In genomic region chr11:130037881-130038601, GRCh38 we compare ENCODE assay signal across 11 cellular contexts. TPM values are rescaled to one million over a fixed set of nuclear protein-coding genes. Genes with fewer than 3 reads are reported as not detected.
A peak's percentile ranks its signal among the peaks of the same experiment; 100 is the strongest.
DNase-seq lines count a peak whose midpoint lies in the region; ATAC-seq and TF ChIP-seq lines count a peak whose summit lies in the region.
"Had no signal": no experiment of that assay in that cellular context is flagged by ENCODE, and none has a peak within 500 bp of the region (broad histone marks: within the 10 kb centered on the region; RNA-seq: fewer than 3 reads in every experiment).

No MANE protein-coding gene starts in this region.

- TF ChIP-seq CTCF in SK-N-SH (IDR thresholded peaks at IDR 0.05) (no peak), RWPE1 (conservative IDR thresholded peaks at IDR 0.05; ENCODE audit: low read depth) (no peak), fibroblast of lung (conservative IDR thresholded peaks at IDR 0.05 in 1 of 2, IDR thresholded peaks at IDR 0.05 in 1 of 2; ENCODE audit: low read depth in 1 of 2, low read length in 2 of 2) (no peak), retinal pigment epithelial cell (conservative IDR thresholded peaks at IDR 0.05; ENCODE audit: low read depth, low read length) (peak; percentile 12)

- H3K27me3 ChIP-seq in SK-N-SH (ENCODE audit: insufficient read depth) = no peaks in the 10 kb centered on the region
- H3K27me3 ChIP-seq in fibroblast of lung (ENCODE audit: control insufficient read depth, insufficient read depth, low read length) = no peaks in the 10 kb centered on the region
- H3K27me3 ChIP-seq: pancreas, upper lobe of left lung had no signal

- CTCF ChIA-PET in SK-N-SH (lab: Yijun Ruan, JAX) (no interaction called here), RWPE1 (lab: Yijun Ruan, JAX) (interaction anchor here (0.6 kb wide), 1 partner anchor 26 kb away, joined by 3 read pairs; no protein-coding TSS in a partner anchor)

- no peak overlapping the region for H2AFZ ChIP-seq in SK-N-SH (ENCODE audit: low read depth)
- H2AFZ ChIP-seq in fibroblast of lung (ENCODE audit: low read length) = no peak overlapping the region

- H3K4me1 ChIP-seq in SK-N-SH (ENCODE audit: control insufficient read depth in 1 of 2, insufficient read depth in 2 of 2, low read depth in 1 of 2, low read length in 1 of 2) = no peaks in the 10 kb centered on the region
- H3K4me1 ChIP-seq in fibroblast of lung (ENCODE audit: control insufficient read depth, extremely low read depth, insufficient read depth, low read length) = peaks cover 3% of the 10 kb centered on the region
- H3K4me1 ChIP-seq: pancreas had no signal

- H3K4me3 ChIP-seq in SK-N-SH (ENCODE audit: low read depth in 2 of 2, low read length in 1 of 2) (no peak overlapping the region), fibroblast of lung (replicated peaks in 1 of 4; ENCODE audit: control extremely low read depth in 1 of 4, insufficient read depth in 1 of 4, low read depth in 3 of 4, low read length in 4 of 4) (no peak overlapping the region), retinal pigment epithelial cell (ENCODE audit: low read length) (no peak overlapping the region)
- H3K4me3 ChIP-seq: pancreas, upper lobe of left lung had no signal

- POLR2A ChIA-PET in SK-N-SH (lab: Yijun Ruan, JAX) = no interaction called here
- POLR2A ChIA-PET in RWPE1 (lab: Yijun Ruan, JAX; ENCODE audit: low non-redundant PET) = no interaction called here

- DNase-seq in SK-N-SH (no peak), RWPE1 (ENCODE audit: low spot score) (peak; percentile 45), fibroblast of lung (ENCODE audit: low read depth in 2 of 2) (peak; percentile 30 to 81), retinal pigment epithelial cell (ENCODE audit: low read depth) (no peak), GM19240 (ENCODE audit: insufficient read length, low spot score) (no peak), NOMO-1 treated with dmso at 0.1 percent for 144 hours (lab: John Stamatoyannopoulos, UW; ENCODE audit: unreplicated experiment) (no peak)
- DNase-seq: head of caudate nucleus, pancreas, upper lobe of left lung had no signal

- TF ChIP-seq RAD21 in SK-N-SH (IDR thresholded peaks at IDR 0.05; ENCODE audit: low read length) = no peak

- H4K20me1 ChIP-seq in SK-N-SH (ENCODE audit: insufficient read depth) (no peaks in the 10 kb centered on the region), fibroblast of lung (ENCODE audit: control insufficient read depth, extremely low read depth, insufficient read depth, low read length) (no peaks in the 10 kb centered on the region)

- no peak overlapping the region for H3K9ac ChIP-seq in SK-N-SH
- H3K9ac ChIP-seq in fibroblast of lung (ENCODE audit: insufficient read depth, low read length) = no peak overlapping the region

- WGBS in SK-N-SH (ENCODE audit: low lambda C conversion rate) = 82% methylated on average over 7 of the region's 7 CpGs

- peaks cover 6% of the 10 kb centered on the region for H3F3A ChIP-seq in SK-N-SH (replicated peaks; ENCODE audit: insufficient read depth)

- H3K4me2 ChIP-seq in SK-N-SH = no peak overlapping the region
- peak overlapping the region; percentile 37 for H3K4me2 ChIP-seq in fibroblast of lung (ENCODE audit: extremely low read depth, insufficient read depth, low read length)

- ATAC-seq in SK-N-SH treated with all-trans-retinoic acid at 6 μM for 48 hours = peak; percentile 47; the same call in 2 of the 3 replicates
- ATAC-seq in GM19035 (IDR thresholded peaks at IDR 0.05; ENCODE audit: unreplicated experiment) = no peak

- H3K9me3 ChIP-seq in SK-N-SH (no peaks in the 10 kb centered on the region), fibroblast of lung (ENCODE audit: control insufficient read depth, insufficient read depth, low read depth, low read length) (no peaks in the 10 kb centered on the region)
- H3K9me3 ChIP-seq: pancreas, upper lobe of left lung had no signal

- H3K79me2 ChIP-seq in SK-N-SH (ENCODE audit: insufficient read depth) (no peaks in the 10 kb centered on the region), fibroblast of lung (ENCODE audit: control insufficient read depth, insufficient read depth, low read length) (no peaks in the 10 kb centered on the region)

- no peak for TF ChIP-seq EP300 in SK-N-SH (IDR thresholded peaks at IDR 0.05; ENCODE audit: borderline replicate concordance in 1 of 2, low read depth in 1 of 2, low read length in 1 of 2)

- no peaks in the 10 kb centered on the region for H3K9me2 ChIP-seq in SK-N-SH

- no peaks in the 10 kb centered on the region for H3K36me3 ChIP-seq in SK-N-SH (replicated peaks in 1 of 2; ENCODE audit: control insufficient read depth in 1 of 2, insufficient read depth in 2 of 2, low read length in 1 of 2)
- no peaks in the 10 kb centered on the region for H3K36me3 ChIP-seq in fibroblast of lung (ENCODE audit: control insufficient read depth, insufficient read depth, low read length)
- H3K36me3 ChIP-seq: pancreas, upper lobe of left lung had no signal

- no peak overlapping the region for H3K27ac ChIP-seq in SK-N-SH (ENCODE audit: low read depth in 2 of 2, low read length in 1 of 2)
- peak overlapping the region; percentile 87 for H3K27ac ChIP-seq in RWPE1
- no peak overlapping the region for H3K27ac ChIP-seq in fibroblast of lung (ENCODE audit: insufficient read depth, low read length)
- H3K27ac ChIP-seq: pancreas, upper lobe of left lung had no signal

TF ChIP-seq in SK-N-SH treated with all-trans-retinoic acid at 6 μM for 48 hours, 23 proteins besides CTCF, POLR2A, EP300 and RAD21 (continues in another document):
- no peak for TF ChIP-seq ISL1 (CRISPR knock-in tag; IDR thresholded peaks at IDR 0.05)
- no peak for TF ChIP-seq CSRNP3 (CRISPR knock-in tag; IDR thresholded peaks at IDR 0.05)
- no peak for TF ChIP-seq TOX (CRISPR knock-in tag; IDR thresholded peaks at IDR 0.05; ENCODE audit: borderline replicate concordance)
- no peak for TF ChIP-seq ZNF70 (CRISPR knock-in tag; IDR thresholded peaks at IDR 0.05)
- no peak for TF ChIP-seq RARB (CRISPR knock-in tag; IDR thresholded peaks at IDR 0.05)

TF ChIP-seq in SK-N-SH, 30 proteins besides CTCF, POLR2A, EP300 and RAD21:
- TF ChIP-seq FOXM1 (IDR thresholded peaks at IDR 0.05; ENCODE audit: low read depth) = no peak
- TF ChIP-seq REST (IDR thresholded peaks at IDR 0.05; ENCODE audit: low read depth, low read length) = no peak
- TF ChIP-seq EZH2phosphoT487 (IDR thresholded peaks at IDR 0.05; ENCODE audit: borderline replicate concordance, low read depth) = no peak
- TF ChIP-seq IRF3 (IDR thresholded peaks at IDR 0.05; ENCODE audit: low read depth, low read length) = no peak

RNA-seq across cellular contexts. Expression of gene APLP2, which starts 31.7 kb away (rescaled TPM):
- polyA plus RNA-seq in SK-N-SH (2012; rRNA removed) = 408 and 424 TPM in 2 replicates
- 487 and 491 TPM in 2 replicates for polyA plus RNA-seq in SK-N-SH (2012; cell fraction: cytosol; rRNA removed)
- 445 and 542 TPM in 2 replicates for polyA plus RNA-seq in SK-N-SH (2012; cell fraction: nucleus; rRNA removed)
- 415 and 508 TPM in 2 replicates for total RNA-seq in fibroblast of lung
- polyA plus RNA-seq in fibroblast of lung = 409 and 559 TPM in 2 replicates
- polyA plus RNA-seq in fibroblast of lung (2012) = 322 and 428 TPM in 2 replicates
- 119 and 178 TPM in 2 replicates for polyA minus RNA-seq in fibroblast of lung (ENCODE audit: low replicate concordance)

RNA-seq across cellular contexts. Expression of gene PRDM10, which starts 35.4 kb away (rescaled TPM):
- 1.9 and 2.7 TPM in 2 replicates for polyA plus RNA-seq in SK-N-SH (2012; rRNA removed)
- polyA plus RNA-seq in SK-N-SH (2012; cell fraction: cytosol; rRNA removed) = 1.2 and 1.5 TPM in 2 replicates
- 7.4 and 13.7 TPM in 2 replicates for polyA plus RNA-seq in SK-N-SH (2012; cell fraction: nucleus; rRNA removed)
- total RNA-seq in fibroblast of lung = 2.5 and 3.3 TPM in 2 replicates
- 2.9 and 3.7 TPM in 2 replicates for polyA plus RNA-seq in fibroblast of lung
- polyA plus RNA-seq in fibroblast of lung (2012) = 2.3 and 2.5 TPM in 2 replicates
- polyA minus RNA-seq in fibroblast of lung (ENCODE audit: low replicate concordance) = 41.0 and 61.6 TPM in 2 replicates

Comparison
In these comparisons a context has a peak if more than half of its experiments do, and no peak if none do; other contexts are left out.
1. DNase-seq: peak in RWPE1 (single experiment) and fibroblast of lung (2 of 2); none in SK-N-SH (single experiment), retinal pigment epithelial cell (single experiment), GM19240 (single experiment) and NOMO-1 treated with dmso at 0.1 percent for 144 hours (single experiment).